Comparison of ENCODE assay signal across 10 cellular contexts in the genomic region with DNA sequence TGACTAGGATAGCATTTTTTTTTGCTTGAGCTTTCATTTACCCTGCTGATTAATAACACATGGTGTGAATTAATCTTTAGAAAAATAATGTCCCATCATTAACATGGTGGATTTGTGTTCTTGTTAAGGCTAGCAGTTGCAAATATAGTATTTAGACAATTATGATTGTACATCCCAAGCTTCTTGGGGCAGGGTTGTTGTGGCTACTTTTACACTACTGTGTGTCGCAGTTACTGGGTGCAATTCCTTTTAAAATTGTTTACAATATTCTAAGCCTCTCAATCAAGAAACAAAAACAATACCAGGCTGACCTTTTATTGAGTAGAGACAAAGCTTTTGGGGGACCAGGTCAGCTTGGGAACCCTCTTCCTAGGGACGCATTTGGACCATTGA. TPM values are rescaled to one million over a fixed set of nuclear protein-coding genes. Genes with fewer than 3 reads are reported as not detected.
DNase-seq lines count a peak whose midpoint lies in the region; ATAC-seq and TF ChIP-seq lines count a peak whose summit lies in the region.
"Had no signal": no experiment of that assay in that cellular context is flagged by ENCODE, and none has a peak within 500 bp of the region (broad histone marks: within the 10 kb centered on the region; RNA-seq: fewer than 3 reads in every experiment).

No MANE protein-coding gene starts in this region.

- TF ChIP-seq CTCF in mesothelial cell of epicardium (IDR thresholded peaks at IDR 0.05; ENCODE audit: unreplicated experiment) = no peak
- no peak for TF ChIP-seq CTCF in tibial artery (IDR thresholded peaks at IDR 0.05)

- in situ Hi-C loops in HAP-1 (cut with MboI; ENCODE audit: low sequenced_read_pairs) = no loop called here

- H3K36me3 ChIP-seq in tibial artery = no peaks in the 10 kb centered on the region
- no peaks in the 10 kb centered on the region for H3K36me3 ChIP-seq in HAP-1 (replicated peaks)

- H3K9me3 ChIP-seq in tibial artery = no peaks in the 10 kb centered on the region
- no peaks in the 10 kb centered on the region for H3K9me3 ChIP-seq in HAP-1

- H3K27me3 ChIP-seq in tibial artery (no peaks in the 10 kb centered on the region), HAP-1 (ENCODE audit: low read depth) (no peaks in the 10 kb centered on the region)

- no peak overlapping the region for H3K27ac Mint-ChIP-seq in T-helper 2 cell treated with Interferon-gamma antibody and Interleukin-4, amounts not matched to agents 5 μg/mL and 100 μg/mL, for 36 hours
- H3K27ac Mint-ChIP-seq in central memory CD8-positive, alpha-beta T cell (ENCODE audit: low read depth) = no peak overlapping the region
- peak overlapping the region; percentile 93 for H3K27ac Mint-ChIP-seq in mesothelial cell of epicardium

- intact Hi-C loops in tibial artery (cut with DNase I; ENCODE audit: low total_unique reads) = loop anchor here (5.0 to 10.0 kb wide), 4 partner anchors 60 to 287 kb away; no protein-coding TSS in a partner anchor

- no peaks in the 10 kb centered on the region for H3K36me3 Mint-ChIP-seq in T-helper 2 cell treated with Interferon-gamma antibody and Interleukin-4, amounts not matched to agents 5 μg/mL and 100 μg/mL, for 36 hours (ENCODE audit: low read depth)
- no peaks in the 10 kb centered on the region for H3K36me3 Mint-ChIP-seq in central memory CD8-positive, alpha-beta T cell (ENCODE audit: insufficient read depth)
- no peaks in the 10 kb centered on the region for H3K36me3 Mint-ChIP-seq in mesothelial cell of epicardium

- H3K4me3 ChIP-seq in tibial artery (peak overlapping the region; percentile 96 to 98), HAP-1 (no peak overlapping the region; the same call in 1 of the 2 replicates)

- no peaks in the 10 kb centered on the region for H3K9me3 Mint-ChIP-seq in T-helper 2 cell treated with Interferon-gamma antibody and Interleukin-4, amounts not matched to agents 5 μg/mL and 100 μg/mL, for 36 hours
- H3K9me3 Mint-ChIP-seq in central memory CD8-positive, alpha-beta T cell = no peaks in the 10 kb centered on the region
- H3K9me3 Mint-ChIP-seq in mesothelial cell of epicardium = no peaks in the 10 kb centered on the region
- H3K9me3 Mint-ChIP-seq: activated T-cell treated with anti-CD3 and anti-CD28 coated beads, Interleukin-2, amount 50 U/mL, for 4 hours had no signal

- H3K27me3 Mint-ChIP-seq in T-helper 2 cell treated with Interferon-gamma antibody and Interleukin-4, amounts not matched to agents 5 μg/mL and 100 μg/mL, for 36 hours (ENCODE audit: low read depth) = peaks cover 40% of the 10 kb centered on the region
- peaks cover 61% of the 10 kb centered on the region for H3K27me3 Mint-ChIP-seq in central memory CD8-positive, alpha-beta T cell
- no peaks in the 10 kb centered on the region for H3K27me3 Mint-ChIP-seq in mesothelial cell of epicardium (ENCODE audit: low read depth)

- H3K4me1 ChIP-seq in tibial artery = peaks cover 0 to 46% (median 9%) of the 10 kb centered on the region in 4 donors
- H3K4me1 ChIP-seq in HAP-1 = peaks cover 29% of the 10 kb centered on the region

- DNase-seq in T-helper 2 cell treated with Interferon-gamma antibody and Interleukin-4, amounts not matched to agents 5 μg/mL and 100 μg/mL, for 36 hours (ENCODE audit: low spot score) = no peak
- DNase-seq in T-helper 2 cell = no peak
- no peak for DNase-seq in central memory CD8-positive, alpha-beta T cell (ENCODE audit: low spot score in 2 of 2)
- DNase-seq in mesothelial cell of epicardium (ENCODE audit: low spot score in 2 of 2, unreplicated experiment in 2 of 2) = no peak
- DNase-seq in tibial artery = no peak
- no peak for DNase-seq in HAP-1 (ENCODE audit: low spot score in 2 of 2)
- no peak for DNase-seq in NOMO-1 treated with dmso at 0.1 percent for 144 hours (lab: John Stamatoyannopoulos, UW; ENCODE audit: unreplicated experiment)
- DNase-seq: activated T-cell treated with anti-CD3 and anti-CD28 coated beads, Interleukin-2, amount 50 U/mL, for 4 hours had no signal

- H3K27ac ChIP-seq in tibial artery = peak overlapping the region in 1 of 2 donors; percentile 89

- peak overlapping the region; percentile 83 for H3K4me3 Mint-ChIP-seq in T-helper 2 cell treated with Interferon-gamma antibody and Interleukin-4, amounts not matched to agents 5 μg/mL and 100 μg/mL, for 36 hours
- peak overlapping the region; percentile 73 for H3K4me3 Mint-ChIP-seq in central memory CD8-positive, alpha-beta T cell
- H3K4me3 Mint-ChIP-seq in mesothelial cell of epicardium = peak overlapping the region; percentile 90

- no peak for ATAC-seq in central memory CD8-positive, alpha-beta T cell (replicated peaks; ENCODE audit: extremely low read depth, poor library complexity, severe bottlenecking)
- ATAC-seq in GM18502 (IDR thresholded peaks at IDR 0.05; ENCODE audit: poor library complexity, unreplicated experiment) = no peak
- ATAC-seq: activated T-cell treated with anti-CD3 and anti-CD28 coated beads, Interleukin-2, amount 50 U/mL, for 4 hours; HCT116 had no signal

- H3K4me1 Mint-ChIP-seq in T-helper 2 cell treated with Interferon-gamma antibody and Interleukin-4, amounts not matched to agents 5 μg/mL and 100 μg/mL, for 36 hours (ENCODE audit: low read depth) = peaks cover 10% of the 10 kb centered on the region
- H3K4me1 Mint-ChIP-seq in central memory CD8-positive, alpha-beta T cell = peaks cover 13% of the 10 kb centered on the region
- peaks cover 48% of the 10 kb centered on the region for H3K4me1 Mint-ChIP-seq in mesothelial cell of epicardium

RNA-seq across cellular contexts. Expression of gene FMNL2, which starts 2.5 kb away (rescaled TPM):
- total RNA-seq in mesothelial cell of epicardium = 50.2 to 52.6 TPM (median 51.5 TPM) in 3 replicates
